Comparison of ENCODE assay signal across 14 cellular contexts in the genomic region with DNA sequence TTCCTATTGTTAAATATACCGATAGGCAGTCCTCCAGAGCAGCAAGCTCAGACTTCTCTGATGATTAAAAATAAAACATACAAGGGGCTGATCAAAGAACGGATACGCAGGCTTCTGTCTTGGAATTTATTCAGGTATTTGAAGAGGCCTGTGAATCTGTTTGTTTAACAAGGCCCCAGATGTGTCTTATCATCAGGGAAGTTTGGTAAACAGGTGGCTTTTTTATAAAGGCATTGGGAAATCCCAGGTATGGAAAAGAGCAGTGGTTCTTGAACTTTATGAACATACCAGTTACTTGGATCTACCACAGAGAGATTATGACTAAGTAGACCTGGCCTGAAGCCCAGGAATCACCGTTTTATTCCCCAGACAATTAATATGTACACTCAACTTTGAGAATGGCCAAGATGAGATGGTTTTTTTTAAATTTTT. TPM values are rescaled to one million over a fixed set of nuclear protein-coding genes. Genes with fewer than 3 reads are reported as not detected.
DNase-seq lines count a peak whose midpoint lies in the region; ATAC-seq, FAIRE-seq and TF ChIP-seq lines count a peak whose summit lies in the region.
"Had no signal": no experiment of that assay in that cellular context is flagged by ENCODE, and none has a peak within 500 bp of the region (broad histone marks: within the 10 kb centered on the region; RNA-seq: fewer than 3 reads in every experiment).

No MANE protein-coding gene starts in this region.

- H3K4me2 ChIP-seq in IMR-90 (ENCODE audit: low read depth, low read length), result peak overlapping the region; percentile 59; the same call in 1 of the 2 replicates
- 0 out of 2 replicates have a peak overlapping the region, but pooled peaks have one; percentile 20 for H3K4me2 ChIP-seq in HepG2 (ENCODE audit: low read depth, low read length)

- in situ Hi-C loops in IMR-90 (cut with MboI; ENCODE audit: low sequenced_read_pairs) (no loop called here), HepG2 (cut with HindIII; ENCODE audit: extremely low pct_ligation_motif_present, low pct_unique_long_range_greater_than_20kb) (no loop called here)

- H3K27ac ChIP-seq in IMR-90 (ENCODE audit: insufficient read depth, low read length) (no peak overlapping the region), HepG2 (ENCODE audit: extremely low read length, insufficient read depth, low read length) (no peak overlapping the region), aorta (ENCODE audit: low read depth in 1 of 2, low read length in 2 of 2) (no peak overlapping the region)

- H3K79me2 ChIP-seq in HepG2 (ENCODE audit: insufficient read depth, low read length), result no peaks in the 10 kb centered on the region

- POLR2A ChIA-PET in IMR-90 (lab: Charles Lee; ENCODE audit: unreplicated experiment), result no interaction called here
- POLR2A ChIA-PET in HepG2 (lab: Yijun Ruan, JAX), result no interaction called here

- DNase-seq in AG10803 (ENCODE audit: low read depth) (peak; percentile 81), IMR-90 (peak; percentile 96), brain pericyte (ENCODE audit: low read depth, low spot score) (peak; percentile 55), HepG2 (ENCODE audit: low spot score) (peak; percentile 62), aorta (no peak), RKO (ENCODE audit: low spot score) (no peak), HUDEP-2 (lab: John Stamatoyannopoulos, UW; ENCODE audit: unreplicated experiment in 76 of 76) (no peak)
- no peak for DNase-seq in activated CD4-positive, alpha-beta T cell treated with anti-CD3 and anti-CD28 coated beads for 48 hours
- DNase-seq: activated B cell treated with CpG ODN at 0.5 μM for 24 hours; activated gamma-delta T cell treated with Interleukin-2 at 50 U/mL for 16 hours; CD8-positive, alpha-beta memory T cell; NCI-H1092 treated with DMSO at 0.1 percent for 48 hours; OCI-M1 had no signal

- H3K4ac ChIP-seq in IMR-90 (ENCODE audit: low read depth, low read length), result no peak overlapping the region

- no peak overlapping the region for H3K14ac ChIP-seq in IMR-90 (replicated peaks; ENCODE audit: low read depth, low read length)

- H3K79me1 ChIP-seq in IMR-90 (ENCODE audit: low read depth in 1 of 2, low read length in 2 of 2), result no peaks in the 10 kb centered on the region

- peaks cover 3% of the 10 kb centered on the region; the same call in 1 of the 2 replicates for H3K4me1 ChIP-seq in IMR-90 (ENCODE audit: control insufficient read depth, insufficient read depth, low read length)
- H3K4me1 ChIP-seq in HepG2 (ENCODE audit: insufficient read depth, low read length), result peaks cover 32% of the 10 kb centered on the region
- peaks cover 0 to 2% of the 10 kb centered on the region in 2 donors for H3K4me1 ChIP-seq in aorta (ENCODE audit: control insufficient read depth in 1 of 2, insufficient read depth in 2 of 2, low read length in 2 of 2)

- WGBS in IMR-90 (ENCODE audit: extremely low coverage in 2 of 2, insufficient read length in 1 of 2), 2 experiments, result no CpG with 5 or more reads among the region's 4 CpGs
- 0% methylated on average over 4 of the region's 4 CpGs for WGBS in HepG2 (ENCODE audit: low lambda C conversion rate)
- WGBS in aorta, 2 donors, result 70 to 71% methylated on average over 4 of the region's 4 CpGs

- H4K91ac ChIP-seq in IMR-90 (ENCODE audit: insufficient read depth, low read depth, low read length), result no peak overlapping the region

- no TSS peak for BruUV-seq in IMR-90 (replicated peaks; lab: Mats Ljungman, UMichigan)
- BruUV-seq in HepG2 (replicated peaks; lab: Mats Ljungman, UMichigan), result no TSS peak

- intact Hi-C loops in IMR-90 (cut with micrococcal nuclease) (no loop called here), HepG2 (cut with micrococcal nuclease; ENCODE audit: unreplicated experiment) (loop anchor here (5.0 kb wide), 1 partner anchor 47 kb away; a partner anchor contains a TSS), aorta (cut with DNase I) (no loop called here)

- TF ChIP-seq POLR2A in IMR-90 (IDR thresholded peaks at IDR 0.05; ENCODE audit: low read depth, low read length) (no peak), HepG2 (IDR thresholded peaks at IDR 0.05; ENCODE audit: insufficient read depth in 1 of 2, low read depth in 2 of 2, low read length in 2 of 2) (no peak)

- H3K36me3 ChIP-seq in IMR-90 (ENCODE audit: control insufficient read depth, insufficient read depth, low read length) (no peaks in the 10 kb centered on the region), HepG2 (replicated peaks in 1 of 2; ENCODE audit: control insufficient read depth in 1 of 2, insufficient read depth in 2 of 2, low read length in 2 of 2) (no peaks in the 10 kb centered on the region), aorta (ENCODE audit: control insufficient read depth in 1 of 2, insufficient read depth in 2 of 2, low read length in 1 of 2) (no peaks in the 10 kb centered on the region)

- no peak overlapping the region for H2BK120ac ChIP-seq in IMR-90 (ENCODE audit: low read depth, low read length)

- TF ChIP-seq RAD21 in IMR-90 (IDR thresholded peaks at IDR 0.05; ENCODE audit: low read length) (no peak), HepG2 (CRISPR knock-in tag; IDR thresholded peaks at IDR 0.05) (no peak)

- no peak overlapping the region for H2AK5ac ChIP-seq in IMR-90 (ENCODE audit: low read depth, low read length)

- H2AK9ac ChIP-seq in IMR-90 (replicated peaks; ENCODE audit: low read depth, low read length, poor library complexity), result no peak overlapping the region

- no peak overlapping the region for H3K4me3 ChIP-seq in AG10803 (ENCODE audit: low read length)
- H3K4me3 ChIP-seq in IMR-90 (ENCODE audit: insufficient read depth, low read depth, low read length), result no peak overlapping the region
- no peak overlapping the region for H3K4me3 ChIP-seq in HepG2 (replicated peaks in 1 of 3; ENCODE audit: insufficient read depth in 1 of 3, low read depth in 2 of 3, low read length in 3 of 3)
- no peak overlapping the region for H3K4me3 ChIP-seq in aorta (ENCODE audit: low read length in 2 of 2)

- H3K27me3 ChIP-seq in IMR-90 (ENCODE audit: control insufficient read depth, insufficient read depth, low read length) (no peaks in the 10 kb centered on the region), HepG2 (ENCODE audit: control insufficient read depth in 1 of 2, insufficient read depth in 2 of 2, low read length in 2 of 2) (no peaks in the 10 kb centered on the region), aorta (ENCODE audit: control insufficient read depth in 1 of 2, insufficient read depth in 2 of 2, low read length in 1 of 2) (no peaks in the 10 kb centered on the region)

- no peak overlapping the region for H3K23ac ChIP-seq in IMR-90 (ENCODE audit: low read depth, low read length)

- TF ChIP-seq EP300 in HepG2 (IDR thresholded peaks at IDR 0.05; ENCODE audit: low read depth in 2 of 2, low read length in 2 of 2), result peak in 1 of 2 experiments; percentile 60; a peak in 1 of 4 replicates
- no peak for TF ChIP-seq EP300 in HepG2 (CRISPR knock-in tag; IDR thresholded peaks at IDR 0.05; ENCODE audit: borderline replicate concordance)

- no peak overlapping the region for H2BK20ac ChIP-seq in IMR-90 (ENCODE audit: low read depth, low read length)

- H4K20me1 ChIP-seq in IMR-90 (ENCODE audit: insufficient read depth, low read length) (no peaks in the 10 kb centered on the region), HepG2 (ENCODE audit: insufficient read depth, low read length) (no peaks in the 10 kb centered on the region)

- dilution Hi-C loops in IMR-90 (cut with HindIII; ENCODE audit: low sequenced_read_pairs, unreplicated experiment), result no loop called here

- peak; percentile 15 for FAIRE-seq in HepG2 (lab: Jason Lieb, UNC)
- FAIRE-seq: H1 had no signal

- no peak overlapping the region for H2BK15ac ChIP-seq in IMR-90 (ENCODE audit: low read depth, low read length)

- no peak for TF ChIP-seq CTCF in AG10803 (conservative IDR thresholded peaks at IDR 0.05; ENCODE audit: low read length)
- TF ChIP-seq CTCF in IMR-90 (conservative IDR thresholded peaks at IDR 0.05; ENCODE audit: low read depth, low read length), result no peak
- no peak for TF ChIP-seq CTCF in HepG2 (CRISPR knock-in tag; IDR thresholded peaks at IDR 0.05)

- H2AFZ ChIP-seq in IMR-90 (replicated peaks; ENCODE audit: low read length, poor library complexity), result no peak overlapping the region
- H2AFZ ChIP-seq in HepG2 (ENCODE audit: low read length), result no peak overlapping the region

- H3K18ac ChIP-seq in IMR-90 (ENCODE audit: low read depth, low read length), result peak overlapping the region; percentile 29; the same call in 1 of the 2 replicates

- H2BK5ac ChIP-seq in IMR-90 (ENCODE audit: low read depth, low read length, poor library complexity, severe bottlenecking), result peak overlapping the region; percentile 28

- H3K9me3 ChIP-seq in IMR-90 (ENCODE audit: control insufficient read depth, insufficient read depth, low read length) (peaks cover 5% of the 10 kb centered on the region), HepG2 (ENCODE audit: low read length) (no peaks in the 10 kb centered on the region), aorta (ENCODE audit: control insufficient read depth, low read length) (no peaks in the 10 kb centered on the region)

- no peak overlapping the region for H3K56ac ChIP-seq in IMR-90 (ENCODE audit: extremely low read depth, insufficient read depth, low read length)

- ATAC-seq in IMR-90 (ENCODE audit: low read depth) (peak; percentile 79), HepG2 (no peak), aorta (ENCODE audit: low FRiP score) (no peak)

- CTCF ChIA-PET in IMR-90 (lab: Yijun Ruan, JAX), result interaction anchor here (0.6 kb wide), 1 partner anchor 10 kb away, joined by 3 read pairs; no protein-coding TSS in a partner anchor
- CTCF ChIA-PET in HepG2 (lab: Yijun Ruan, JAX; ENCODE audit: low intra/inter-chr PET ratio, low total read pairs), result no interaction called here

- H4K5ac ChIP-seq in IMR-90 (ENCODE audit: low read depth, low read length), result no peak overlapping the region

- H4K8ac ChIP-seq in IMR-90 (ENCODE audit: low read depth in 2 of 2, low read length in 2 of 2), result no peak overlapping the region

- H3K9me1 ChIP-seq in IMR-90 (ENCODE audit: insufficient read depth, low read length), result no peaks in the 10 kb centered on the region; the same call in 1 of the 2 replicates

- H3K9ac ChIP-seq in IMR-90 (ENCODE audit: low read depth, low read length), result no peak overlapping the region
- no peak overlapping the region for H3K9ac ChIP-seq in HepG2 (ENCODE audit: insufficient read depth, low read depth, low read length)

RNA-seq across cellular contexts. Expression of a gene that starts 47.9 kb away (rescaled TPM):
- under 0.01 TPM in 1 of 2 replicates, not detected in the other for total RNA-seq in IMR-90 (2012; rRNA removed)
- polyA plus RNA-seq in IMR-90 (2012; rRNA removed), result not detected in 2 replicates
- polyA plus RNA-seq in IMR-90 (2012; cell fraction: cytosol; rRNA removed), result 0.01 and 0.02 TPM in 2 replicates
- 0.02 and 0.03 TPM in 2 replicates for polyA plus RNA-seq in IMR-90 (2012; cell fraction: nucleus; rRNA removed; ENCODE audit: low replicate concordance)
- 0.27 and 0.51 TPM in 2 replicates for total RNA-seq in HepG2 (2016; rRNA removed; fragmentation: Illumina TruSeq; extraction: Trizol)
- total RNA-seq in HepG2 (2016; cell fraction: cytosol; rRNA removed; fragmentation: Illumina TruSeq; extraction: Trizol; ENCODE audit: low read depth), result not detected in 2 replicates
- 0.49 and 0.69 TPM in 2 replicates for total RNA-seq in HepG2 (2016; cell fraction: insoluble cytoplasmic fraction; rRNA removed; fragmentation: Illumina TruSeq; extraction: Trizol)
- 0.22 and 0.28 TPM in 2 replicates for total RNA-seq in HepG2 (2016; cell fraction: membrane; rRNA removed; fragmentation: Illumina TruSeq; extraction: Trizol)
- total RNA-seq in HepG2 (2016; cell fraction: nucleus; rRNA removed; fragmentation: Illumina TruSeq; extraction: Trizol), result 0.41 and 0.56 TPM in 2 replicates
- polyA plus RNA-seq in HepG2 (2011; rRNA removed), result 0.12 and 0.24 TPM in 2 replicates
- 0.08 and 0.26 TPM in 2 replicates for polyA plus RNA-seq in HepG2 (2011; cell fraction: cytosol; rRNA removed)
- 0.28 and 0.29 TPM in 2 replicates for polyA plus RNA-seq in HepG2 (2011; cell fraction: nucleus; rRNA removed)
- polyA plus RNA-seq in HepG2 (2012), result 0.05 and 0.08 TPM in 2 replicates
- polyA plus RNA-seq in HepG2 (2016; cell fraction: cytosol; fragmentation: Illumina TruSeq; extraction: Trizol; ENCODE audit: low read depth), result not detected in 2 replicates
- 0.24 and 0.35 TPM in 2 replicates for polyA plus RNA-seq in HepG2 (2016; cell fraction: insoluble cytoplasmic fraction; fragmentation: Illumina TruSeq; extraction: Trizol; ENCODE audit: low read depth)
- polyA plus RNA-seq in HepG2 (2016; cell fraction: membrane; fragmentation: Illumina TruSeq; extraction: Trizol; ENCODE audit: low read depth), result 0.06 TPM in 1 of 2 replicates, not detected in the other
- polyA plus RNA-seq in HepG2 (2016; cell fraction: nucleus; fragmentation: Illumina TruSeq; extraction: Trizol; ENCODE audit: insufficient read depth, low read depth), result 0.23 and 0.32 TPM in 2 replicates
- 0.20 TPM in 1 of 2 replicates, not detected in the other for polyA minus RNA-seq in HepG2 (2011; rRNA and poly(A)+ RNA removed; ENCODE audit: low replicate concordance)
- 0.44 and 0.49 TPM in 2 replicates for polyA minus RNA-seq in HepG2 (2011; cell fraction: cytosol; rRNA and poly(A)+ RNA removed)
- polyA minus RNA-seq in HepG2 (2011; cell fraction: nucleus; rRNA and poly(A)+ RNA removed), result 0.26 and 0.75 TPM in 2 replicates
- under 1 TPM in 1 of 2 donors, not detected in 1; 0.32 TPM for total RNA-seq in aorta
- polyA plus RNA-seq in aorta, result under 1 TPM; 0.26 to 0.88 TPM
- total RNA-seq: activated B cell treated with CpG ODN at 0.5 μM for 24 hours; CD8-positive, alpha-beta memory T cell had no signal
- polyA plus RNA-seq: CD8-positive, alpha-beta memory T cell had no signal

Comparison
In these comparisons a context has a peak if more than half of its experiments do, and no peak if none do; other contexts are left out.
1. DNase-seq: peak in AG10803 (single experiment), IMR-90 (single experiment), brain pericyte (single experiment) and HepG2 (single experiment); none in activated CD4-positive, alpha-beta T cell treated with anti-CD3 and anti-CD28 coated beads for 48 hours (single experiment), aorta (0 of 2), RKO (single experiment) and HUDEP-2 (0 of 76).